2 cellular contexts compared by ENCODE assay signal in the genomic region with DNA sequence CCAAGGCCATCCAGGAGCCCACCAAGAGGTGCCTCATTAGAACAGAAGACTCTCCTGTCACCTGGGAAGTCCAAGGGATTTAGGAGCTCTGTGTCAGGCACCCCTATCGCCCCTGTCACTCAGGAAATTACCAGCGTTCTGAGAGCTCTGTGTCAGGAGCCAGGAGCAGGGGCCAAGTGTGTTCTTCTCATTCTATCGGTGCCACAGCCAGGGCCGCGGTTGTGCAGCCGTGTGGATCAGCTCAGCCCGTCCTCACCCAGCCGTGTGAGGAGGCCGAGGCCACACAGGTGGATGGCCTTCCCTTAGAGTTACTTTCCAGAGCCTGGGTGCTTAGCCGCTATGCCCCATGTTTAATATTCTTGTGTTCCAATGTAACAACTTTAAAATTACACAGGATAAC.
TF ChIP-seq lines count a peak whose summit lies in the region.

No MANE protein-coding gene starts in this region.

TF ChIP-seq in HepG2, 621 proteins besides CTCF, POLR2A, EP300 and RAD21:
- TF ChIP-seq GTF3A (CRISPR knock-in tag; conservative IDR thresholded peaks at IDR 0.05) (no peak), ATF1 (CRISPR knock-in tag; IDR thresholded peaks at IDR 0.05) (no peak), SIX4 (CRISPR knock-in tag; IDR thresholded peaks at IDR 0.05) (no peak), HNF4A (CRISPR knock-in tag; IDR thresholded peaks at IDR 0.05) (no peak), NCOA5 (CRISPR knock-in tag; IDR thresholded peaks at IDR 0.05) (no peak)
- TF ChIP-seq, protein P1, sequence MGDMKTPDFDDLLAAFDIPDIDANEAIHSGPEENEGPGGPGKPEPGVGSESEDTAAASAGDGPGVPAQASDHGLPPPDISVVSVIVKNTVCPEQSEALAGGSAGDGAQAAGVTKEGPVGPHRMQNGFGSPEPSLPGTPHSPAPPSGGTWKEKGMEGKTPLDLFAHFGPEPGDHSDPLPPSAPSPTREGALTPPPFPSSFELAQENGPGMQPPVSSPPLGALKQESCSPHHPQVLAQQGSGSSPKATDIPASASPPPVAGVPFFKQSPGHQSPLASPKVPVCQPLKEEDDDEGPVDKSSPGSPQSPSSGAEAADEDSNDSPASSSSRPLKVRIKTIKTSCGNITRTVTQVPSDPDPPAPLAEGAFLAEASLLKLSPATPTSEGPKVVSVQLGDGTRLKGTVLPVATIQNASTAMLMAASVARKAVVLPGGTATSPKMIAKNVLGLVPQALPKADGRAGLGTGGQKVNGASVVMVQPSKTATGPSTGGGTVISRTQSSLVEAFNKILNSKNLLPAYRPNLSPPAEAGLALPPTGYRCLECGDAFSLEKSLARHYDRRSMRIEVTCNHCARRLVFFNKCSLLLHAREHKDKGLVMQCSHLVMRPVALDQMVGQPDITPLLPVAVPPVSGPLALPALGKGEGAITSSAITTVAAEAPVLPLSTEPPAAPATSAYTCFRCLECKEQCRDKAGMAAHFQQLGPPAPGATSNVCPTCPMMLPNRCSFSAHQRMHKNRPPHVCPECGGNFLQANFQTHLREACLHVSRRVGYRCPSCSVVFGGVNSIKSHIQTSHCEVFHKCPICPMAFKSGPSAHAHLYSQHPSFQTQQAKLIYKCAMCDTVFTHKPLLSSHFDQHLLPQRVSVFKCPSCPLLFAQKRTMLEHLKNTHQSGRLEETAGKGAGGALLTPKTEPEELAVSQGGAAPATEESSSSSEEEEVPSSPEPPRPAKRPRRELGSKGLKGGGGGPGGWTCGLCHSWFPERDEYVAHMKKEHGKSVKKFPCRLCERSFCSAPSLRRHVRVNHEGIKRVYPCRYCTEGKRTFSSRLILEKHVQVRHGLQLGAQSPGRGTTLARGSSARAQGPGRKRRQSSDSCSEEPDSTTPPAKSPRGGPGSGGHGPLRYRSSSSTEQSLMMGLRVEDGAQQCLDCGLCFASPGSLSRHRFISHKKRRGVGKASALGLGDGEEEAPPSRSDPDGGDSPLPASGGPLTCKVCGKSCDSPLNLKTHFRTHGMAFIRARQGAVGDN (CRISPR knock-in tag; IDR thresholded peaks at IDR 0.05) = no peak

TF ChIP-seq in WTC11, 78 proteins besides CTCF, POLR2A, EP300 and RAD21:
- TF ChIP-seq TP53 (CRISPR knock-in tag; IDR thresholded peaks at IDR 0.05) = no peak
- TF ChIP-seq, protein P2, sequence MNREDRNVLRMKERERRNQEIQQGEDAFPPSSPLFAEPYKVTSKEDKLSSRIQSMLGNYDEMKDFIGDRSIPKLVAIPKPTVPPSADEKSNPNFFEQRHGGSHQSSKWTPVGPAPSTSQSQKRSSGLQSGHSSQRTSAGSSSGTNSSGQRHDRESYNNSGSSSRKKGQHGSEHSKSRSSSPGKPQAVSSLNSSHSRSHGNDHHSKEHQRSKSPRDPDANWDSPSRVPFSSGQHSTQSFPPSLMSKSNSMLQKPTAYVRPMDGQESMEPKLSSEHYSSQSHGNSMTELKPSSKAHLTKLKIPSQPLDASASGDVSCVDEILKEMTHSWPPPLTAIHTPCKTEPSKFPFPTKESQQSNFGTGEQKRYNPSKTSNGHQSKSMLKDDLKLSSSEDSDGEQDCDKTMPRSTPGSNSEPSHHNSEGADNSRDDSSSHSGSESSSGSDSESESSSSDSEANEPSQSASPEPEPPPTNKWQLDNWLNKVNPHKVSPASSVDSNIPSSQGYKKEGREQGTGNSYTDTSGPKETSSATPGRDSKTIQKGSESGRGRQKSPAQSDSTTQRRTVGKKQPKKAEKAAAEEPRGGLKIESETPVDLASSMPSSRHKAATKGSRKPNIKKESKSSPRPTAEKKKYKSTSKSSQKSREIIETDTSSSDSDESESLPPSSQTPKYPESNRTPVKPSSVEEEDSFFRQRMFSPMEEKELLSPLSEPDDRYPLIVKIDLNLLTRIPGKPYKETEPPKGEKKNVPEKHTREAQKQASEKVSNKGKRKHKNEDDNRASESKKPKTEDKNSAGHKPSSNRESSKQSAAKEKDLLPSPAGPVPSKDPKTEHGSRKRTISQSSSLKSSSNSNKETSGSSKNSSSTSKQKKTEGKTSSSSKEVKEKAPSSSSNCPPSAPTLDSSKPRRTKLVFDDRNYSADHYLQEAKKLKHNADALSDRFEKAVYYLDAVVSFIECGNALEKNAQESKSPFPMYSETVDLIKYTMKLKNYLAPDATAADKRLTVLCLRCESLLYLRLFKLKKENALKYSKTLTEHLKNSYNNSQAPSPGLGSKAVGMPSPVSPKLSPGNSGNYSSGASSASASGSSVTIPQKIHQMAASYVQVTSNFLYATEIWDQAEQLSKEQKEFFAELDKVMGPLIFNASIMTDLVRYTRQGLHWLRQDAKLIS (CRISPR knock-in tag; IDR thresholded peaks at IDR 0.05; ENCODE audit: borderline replicate concordance) = no peak
- TF ChIP-seq IRF2 (CRISPR knock-in tag; IDR thresholded peaks at IDR 0.05; ENCODE audit: borderline replicate concordance, low read depth) = no peak
- TF ChIP-seq ZNF423 (CRISPR knock-in tag; IDR thresholded peaks at IDR 0.05) = no peak
- no peak for TF ChIP-seq FOXJ3 (CRISPR knock-in tag; IDR thresholded peaks at IDR 0.05; ENCODE audit: borderline replicate concordance)
